Comparison of ENCODE assay signal across 12 cellular contexts in genomic region chr5:143200781-143201398, GRCh38.
A peak's percentile ranks its signal among the peaks of the same experiment; 100 is the strongest.
DNase-seq lines count a peak whose midpoint lies in the region; ATAC-seq and TF ChIP-seq lines count a peak whose summit lies in the region.
"Had no signal": no experiment of that assay in that cellular context is flagged by ENCODE, and none has a peak within 500 bp of the region (broad histone marks: within the 10 kb centered on the region; RNA-seq: fewer than 3 reads in every experiment).

No MANE protein-coding gene starts in this region.

- WGBS in gastroesophageal sphincter (ENCODE audit: low coverage in 1 of 2), 2 donors = 63 to 70% methylated on average over 1 of the region's 1 CpG
- 11 to 24% methylated on average over 1 of the region's 1 CpG for WGBS in aorta, 2 donors
- WGBS in testis, 2 donors = 21 to 30% methylated on average over 1 of the region's 1 CpG

- H3K4me3 ChIP-seq in gastroesophageal sphincter (no peak overlapping the region), aorta (ENCODE audit: low read length in 2 of 2) (no peak overlapping the region), testis (no peak overlapping the region)
- H3K4me3 ChIP-seq: skin epidermis, uterus had no signal

- no peak for TF ChIP-seq EP300 in gastroesophageal sphincter (IDR thresholded peaks at IDR 0.05)

- H3K36me3 ChIP-seq in gastroesophageal sphincter (no peaks in the 10 kb centered on the region), aorta (ENCODE audit: control insufficient read depth in 1 of 2, insufficient read depth in 2 of 2, low read length in 1 of 2) (peaks cover 0 to 1% of the 10 kb centered on the region in 2 donors), testis (ENCODE audit: low read depth, missing control alignments) (no peaks in the 10 kb centered on the region)
- H3K36me3 ChIP-seq: uterus had no signal

- H3K4me3 Mint-ChIP-seq in activated naive CD8-positive, alpha-beta T cell treated with anti-CD3 and anti-CD28 coated beads, Interleukin-2, amount 10 ng/mL, durations not matched to agents 7 days and 5 days = no peak overlapping the region
- no peak overlapping the region for H3K4me3 Mint-ChIP-seq in activated naive CD8-positive, alpha-beta T cell treated with anti-CD3 and anti-CD28 coated beads for 36 hours

- no peaks in the 10 kb centered on the region for H3K27me3 Mint-ChIP-seq in activated naive CD8-positive, alpha-beta T cell treated with anti-CD3 and anti-CD28 coated beads, Interleukin-2, amount 10 ng/mL, durations not matched to agents 7 days and 5 days
- no peaks in the 10 kb centered on the region for H3K27me3 Mint-ChIP-seq in activated naive CD8-positive, alpha-beta T cell treated with anti-CD3 and anti-CD28 coated beads for 36 hours

- TF ChIP-seq POLR2A in gastroesophageal sphincter (IDR thresholded peaks at IDR 0.05) (no peak), testis (IDR thresholded peaks at IDR 0.05) (no peak)

- H3K4me1 Mint-ChIP-seq in activated naive CD8-positive, alpha-beta T cell treated with anti-CD3 and anti-CD28 coated beads, Interleukin-2, amount 10 ng/mL, durations not matched to agents 7 days and 5 days = peaks cover 5% of the 10 kb centered on the region
- peaks cover 14% of the 10 kb centered on the region for H3K4me1 Mint-ChIP-seq in activated naive CD8-positive, alpha-beta T cell treated with anti-CD3 and anti-CD28 coated beads for 36 hours

- ATAC-seq in activated naive CD8-positive, alpha-beta T cell treated with anti-CD3 and anti-CD28 coated beads, Interleukin-2, amount 10 ng/mL, durations not matched to agents 7 days and 5 days (ENCODE audit: low read depth) = peak; percentile 50
- ATAC-seq in gastroesophageal sphincter (peak; percentile 31), aorta (ENCODE audit: low FRiP score) (peak; percentile 77)

- H3K27ac Mint-ChIP-seq in activated naive CD8-positive, alpha-beta T cell treated with anti-CD3 and anti-CD28 coated beads, Interleukin-2, amount 10 ng/mL, durations not matched to agents 7 days and 5 days = no peak overlapping the region
- no peak overlapping the region for H3K27ac Mint-ChIP-seq in activated naive CD8-positive, alpha-beta T cell treated with anti-CD3 and anti-CD28 coated beads for 36 hours

- intact Hi-C loops in aorta (cut with DNase I) (no loop called here), testis (cut with DNase I; ENCODE audit: low total_unique reads) (no loop called here)

- H3K36me3 Mint-ChIP-seq in activated naive CD8-positive, alpha-beta T cell treated with anti-CD3 and anti-CD28 coated beads, Interleukin-2, amount 10 ng/mL, durations not matched to agents 7 days and 5 days = peaks cover 12% of the 10 kb centered on the region
- H3K36me3 Mint-ChIP-seq in activated naive CD8-positive, alpha-beta T cell treated with anti-CD3 and anti-CD28 coated beads for 36 hours = peaks cover 30% of the 10 kb centered on the region

- peaks cover 0 to 16% (median 0%) of the 10 kb centered on the region in 3 donors for H3K4me1 ChIP-seq in gastroesophageal sphincter
- H3K4me1 ChIP-seq in aorta (ENCODE audit: control insufficient read depth in 1 of 2, insufficient read depth in 2 of 2, low read length in 2 of 2) = peaks cover 2 to 3% of the 10 kb centered on the region in 2 donors
- no peaks in the 10 kb centered on the region for H3K4me1 ChIP-seq in testis
- H3K4me1 ChIP-seq: uterus had no signal

- DNase-seq in activated naive CD8-positive, alpha-beta T cell treated with anti-CD3 and anti-CD28 coated beads, Interleukin-2, amount 10 ng/mL, durations not matched to agents 7 days and 5 days = no peak
- no peak for DNase-seq in activated naive CD8-positive, alpha-beta T cell treated with anti-CD3 and anti-CD28 coated beads for 36 hours
- peak; percentile 89 for DNase-seq in RWPE1 (ENCODE audit: low spot score)
- DNase-seq in aorta = no peak
- no peak for DNase-seq in testis
- DNase-seq in pons (ENCODE audit: low spot score) = no peak
- DNase-seq in mesenteric fat pad (ENCODE audit: low spot score) = no peak
- DNase-seq: activated CD8-positive, alpha-beta memory T cell treated with anti-CD3 and anti-CD28 coated beads for 24 hours; NCI-H2081 treated with DMSO at 0.1 percent for 48 hours; uterus had no signal

- POLR2A ChIA-PET in activated naive CD8-positive, alpha-beta T cell treated with anti-CD3 and anti-CD28 coated beads, Interleukin-2, amount 10 ng/mL, durations not matched to agents 7 days and 5 days (lab: Charles Lee) = no interaction called here
- POLR2A ChIA-PET in RWPE1 (lab: Yijun Ruan, JAX; ENCODE audit: low non-redundant PET) = no interaction called here

- peaks cover 7% of the 10 kb centered on the region for H3K9me3 Mint-ChIP-seq in activated naive CD8-positive, alpha-beta T cell treated with anti-CD3 and anti-CD28 coated beads, Interleukin-2, amount 10 ng/mL, durations not matched to agents 7 days and 5 days
- H3K9me3 Mint-ChIP-seq in activated naive CD8-positive, alpha-beta T cell treated with anti-CD3 and anti-CD28 coated beads for 36 hours = peaks cover 23% of the 10 kb centered on the region

- H3K27me3 ChIP-seq in gastroesophageal sphincter (no peaks in the 10 kb centered on the region), aorta (ENCODE audit: control insufficient read depth in 1 of 2, insufficient read depth in 2 of 2, low read length in 1 of 2) (no peaks in the 10 kb centered on the region), testis (no peaks in the 10 kb centered on the region)
- H3K27me3 ChIP-seq: uterus had no signal

- CTCF ChIA-PET in RWPE1 (lab: Yijun Ruan, JAX) = no interaction called here

- no peaks in the 10 kb centered on the region for H3K9me3 ChIP-seq in gastroesophageal sphincter
- no peaks in the 10 kb centered on the region for H3K9me3 ChIP-seq in aorta (ENCODE audit: control insufficient read depth, low read length)
- no peaks in the 10 kb centered on the region for H3K9me3 ChIP-seq in testis
- H3K9me3 ChIP-seq: uterus had no signal

- no peak for TF ChIP-seq CTCF in RWPE1 (conservative IDR thresholded peaks at IDR 0.05; ENCODE audit: low read depth)
- TF ChIP-seq CTCF in gastroesophageal sphincter (IDR thresholded peaks at IDR 0.05) = no peak
- no peak for TF ChIP-seq CTCF in testis (IDR thresholded peaks at IDR 0.05)

- H3K27ac ChIP-seq in RWPE1 (peak overlapping the region; percentile 84), gastroesophageal sphincter (no peak overlapping the region), aorta (ENCODE audit: low read depth in 1 of 2, low read length in 2 of 2) (no peak overlapping the region), testis (no peak overlapping the region)
- H3K27ac ChIP-seq: skin epidermis, uterus had no signal
